ENCODE assay signal across 11 cellular contexts in the genomic region with DNA sequence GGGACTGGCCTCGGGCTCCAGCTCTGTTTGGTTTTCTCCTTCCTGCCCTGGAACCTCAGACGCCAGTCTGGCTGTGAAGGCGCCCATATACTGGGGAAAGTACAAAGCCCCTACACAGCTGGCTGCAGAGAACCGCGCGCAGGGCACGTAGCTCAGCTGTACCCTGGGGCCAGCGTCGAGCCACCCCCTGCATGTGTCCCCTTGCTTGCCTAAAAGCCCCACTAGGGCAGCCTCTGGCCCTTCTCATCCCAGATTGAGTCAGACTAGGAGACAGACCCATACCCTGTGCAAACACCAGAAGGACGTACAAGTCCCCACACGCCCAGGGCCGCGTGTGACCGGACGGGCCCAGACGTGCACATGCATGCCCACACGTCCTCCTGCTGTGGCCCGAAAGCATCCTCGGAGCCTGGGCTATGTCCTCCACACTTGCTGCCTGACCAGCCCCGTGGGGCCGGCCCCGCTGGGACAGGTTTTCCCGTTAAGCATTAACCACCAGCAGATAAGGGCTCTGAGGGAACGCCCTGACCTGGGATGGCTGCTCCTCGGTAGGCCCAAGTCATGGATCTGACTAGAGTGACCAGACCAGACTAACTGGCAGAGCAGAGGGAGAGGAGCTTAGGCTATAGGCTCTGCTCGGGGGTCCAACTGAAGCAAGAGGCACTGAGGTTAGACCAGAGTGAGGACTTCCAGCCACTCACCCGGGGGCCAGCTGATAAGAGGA. TPM values are rescaled to one million over a fixed set of nuclear protein-coding genes. Genes with fewer than 3 reads are reported as not detected.
DNase-seq lines count a peak whose midpoint lies in the region; ATAC-seq and TF ChIP-seq lines count a peak whose summit lies in the region.
"Had no signal": no experiment of that assay in that cellular context is flagged by ENCODE, and none has a peak within 500 bp of the region (broad histone marks: within the 10 kb centered on the region; RNA-seq: fewer than 3 reads in every experiment).

No MANE protein-coding gene starts in this region.

- TF ChIP-seq POLR2A in body of pancreas (IDR thresholded peaks at IDR 0.05), result peak in 2 of 3 donors; percentile 76 to 79

- H3K27ac ChIP-seq in BLaER1 treated with 17β-estradiol and CSF1 and Interleukin-3, amounts not matched to agents 10 nM and 100 nM, result no peak overlapping the region
- H3K27ac ChIP-seq in body of pancreas, result peak overlapping the region; percentile 56 to 98 (median 94)
- H3K27ac ChIP-seq: esophagus muscularis mucosa had no signal

- WGBS in body of pancreas, 2 donors, result 10 to 28% methylated on average over 9 to 26 of the region's 27 CpGs

- no peaks in the 10 kb centered on the region for H3K36me3 ChIP-seq in BLaER1 treated with 17β-estradiol and CSF1 and Interleukin-3, amounts not matched to agents 10 nM and 100 nM
- H3K36me3 ChIP-seq in body of pancreas (replicated peaks in 1 of 2; ENCODE audit: insufficient read depth in 1 of 2, low read depth in 2 of 2), result no peaks in the 10 kb centered on the region
- H3K36me3 ChIP-seq: esophagus muscularis mucosa had no signal

- H3K9me3 ChIP-seq in BLaER1 treated with 17β-estradiol and CSF1 and Interleukin-3, amounts not matched to agents 10 nM and 100 nM (replicated peaks in 1 of 11), result no peaks in the 10 kb centered on the region
- H3K9me3 ChIP-seq in body of pancreas, result no peaks in the 10 kb centered on the region
- H3K9me3 ChIP-seq: esophagus muscularis mucosa had no signal

- no peaks in the 10 kb centered on the region; a peak in 2 of 22 replicates for H4K20me1 ChIP-seq in BLaER1 treated with 17β-estradiol and CSF1 and Interleukin-3, amounts not matched to agents 10 nM and 100 nM

- TF ChIP-seq CTCF in body of pancreas (IDR thresholded peaks at IDR 0.05), result no peak

- H3K27me3 ChIP-seq in BLaER1 treated with 17β-estradiol and CSF1 and Interleukin-3, amounts not matched to agents 10 nM and 100 nM, result peaks cover 0 to 17% (median 0%) of the 10 kb centered on the region in 11 experiments; a peak in 5 of 22 replicates
- no peaks in the 10 kb centered on the region for H3K27me3 ChIP-seq in body of pancreas

- peak overlapping the region; percentile 52 to 96 (median 74) for H3K4me2 ChIP-seq in BLaER1 treated with 17β-estradiol and CSF1 and Interleukin-3, amounts not matched to agents 10 nM and 100 nM

- peak; percentile 89 for DNase-seq in HPDE6-E6E7 (ENCODE audit: extremely low spot score)
- DNase-seq in body of pancreas, result peak; percentile 90 to 95 (median 94)
- peak; percentile 87 for DNase-seq in mucosa of gallbladder (ENCODE audit: low spot score)
- no peak for DNase-seq in activated CD4-positive, alpha-beta T cell treated with anti-CD3 and anti-CD28 coated beads, Interleukin-2, amount 50 U/mL, for 48 hours
- no peak for DNase-seq in NCI-H1930 (lab: John Stamatoyannopoulos, UW)
- DNase-seq in anterior cingulate cortex (lab: John Stamatoyannopoulos, UW), result no peak
- DNase-seq: activated B cell treated with CpG ODN at 0.5 μM for 24 hours had no signal

- intact Hi-C loops in body of pancreas (cut with DNase I), result no loop called here

- peak overlapping the region in 7 of 11 experiments; percentile 0 to 49 (median 20); a peak in 6 of 22 replicates for H3K9ac ChIP-seq in BLaER1 treated with 17β-estradiol and CSF1 and Interleukin-3, amounts not matched to agents 10 nM and 100 nM

- H3K4me1 ChIP-seq in BLaER1 treated with 17β-estradiol and CSF1 and Interleukin-3, amounts not matched to agents 10 nM and 100 nM, result peaks cover 37 to 60% (median 48%) of the 10 kb centered on the region in 10 experiments
- peaks cover 86% of the 10 kb centered on the region for H3K4me1 ChIP-seq in body of pancreas

- ATAC-seq in body of pancreas, result peak; percentile 65
- no peak for ATAC-seq in HG03025 (IDR thresholded peaks at IDR 0.05; ENCODE audit: low FRiP score, unreplicated experiment)

- H3K4me3 ChIP-seq in BLaER1 treated with 17β-estradiol and CSF1 and Interleukin-3, amounts not matched to agents 10 nM and 100 nM, result no peak overlapping the region
- H3K4me3 ChIP-seq in body of pancreas, result no peak overlapping the region
- H3K4me3 ChIP-seq: esophagus muscularis mucosa had no signal

RNA-seq across cellular contexts. Expression of gene SYT8, which starts 4.1 kb away (rescaled TPM):
- total RNA-seq in body of pancreas, result 10 to 100 TPM in 1 of 2 donors, 1 to 10 TPM in 1; 6.0 to 32.6 TPM
- 218 TPM for total RNA-seq in mucosa of gallbladder
- total RNA-seq: activated B cell treated with CpG ODN at 0.5 μM for 24 hours, esophagus muscularis mucosa, lung microvascular endothelial cell had no signal

RNA-seq across cellular contexts. Expression of gene TNNI2, which starts 8.1 kb away (rescaled TPM):
- 1 to 10 TPM; 3.4 to 3.6 TPM for total RNA-seq in body of pancreas
- 73.7 TPM for total RNA-seq in mucosa of gallbladder
- total RNA-seq: lung microvascular endothelial cell had no signal

RNA-seq across cellular contexts. Expression of gene LSP1, which starts 22.2 kb away (rescaled TPM):
- total RNA-seq in body of pancreas (10 to 100 TPM in 1 of 2 donors, 1 to 10 TPM in 1; 9.9 to 11.5 TPM), mucosa of gallbladder (43.1 TPM)
- total RNA-seq: lung microvascular endothelial cell had no signal

Comparison
In these comparisons a context has a peak if more than half of its experiments do, and no peak if none do; other contexts are left out.
1. H3K27ac ChIP-seq: peak in body of pancreas (4 of 4); none in BLaER1 treated with 17β-estradiol and CSF1 and Interleukin-3, amounts not matched to agents 10 nM and 100 nM (0 of 11).
2. DNase-seq: peak in HPDE6-E6E7 (single experiment), body of pancreas (4 of 4) and mucosa of gallbladder (single experiment); none in activated CD4-positive, alpha-beta T cell treated with anti-CD3 and anti-CD28 coated beads, Interleukin-2, amount 50 U/mL, for 48 hours (0 of 2), NCI-H1930 (0 of 2) and anterior cingulate cortex (0 of 58).
3. RNA of gene TNNI2, which starts 8.1 kb away (total RNA-seq): 73.7 TPM in mucosa of gallbladder (single experiment); 3.4 to 3.6 TPM in body of pancreas; every median in the first group is over 10 times any median in the second.